ENCODE assay signal across 11 cellular contexts in the genomic region with DNA sequence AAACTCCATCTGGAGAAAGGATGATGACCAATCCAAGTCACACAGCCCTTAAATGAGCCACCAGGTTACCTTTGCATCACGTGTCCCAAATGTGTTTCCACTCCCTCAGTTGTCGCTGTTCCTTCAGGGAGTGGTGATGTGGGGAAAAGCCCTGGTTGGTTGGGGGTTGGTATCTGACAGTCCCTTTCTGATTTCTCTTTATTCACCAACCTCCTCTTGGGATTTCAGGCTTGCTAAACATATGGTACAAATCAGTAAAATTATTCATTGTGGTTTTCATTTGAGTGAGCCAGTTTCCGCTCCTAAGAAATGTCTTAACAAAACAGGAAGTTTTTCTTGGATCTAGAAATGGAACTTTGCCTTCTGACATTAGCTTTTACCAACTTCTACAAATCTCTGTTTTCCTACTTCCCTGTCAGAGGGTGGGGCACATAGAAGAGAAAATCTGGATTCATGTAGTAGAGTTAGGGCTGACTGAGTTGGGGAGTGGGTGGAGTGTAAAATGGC. TPM values are rescaled to one million over a fixed set of nuclear protein-coding genes. Genes with fewer than 3 reads are reported as not detected.
DNase-seq lines count a peak whose midpoint lies in the region; ATAC-seq and TF ChIP-seq lines count a peak whose summit lies in the region.
"Had no signal": no experiment of that assay in that cellular context is flagged by ENCODE, and none has a peak within 500 bp of the region (broad histone marks: within the 10 kb centered on the region; RNA-seq: fewer than 3 reads in every experiment).

No MANE protein-coding gene starts in this region.

- ATAC-seq in activated naive CD4-positive, alpha-beta T cell treated with anti-CD3 and anti-CD28 coated beads, Interleukin-2, amount 50 U/mL, for 72 hours, result peak; percentile 34 to 95
- peak; percentile 46 for ATAC-seq in mucosa of descending colon
- no peak for ATAC-seq in GM21515 (IDR thresholded peaks at IDR 0.05; ENCODE audit: unreplicated experiment)

- no peaks in the 10 kb centered on the region for H3K4me1 Mint-ChIP-seq in activated naive CD4-positive, alpha-beta T cell treated with anti-CD3 and anti-CD28 coated beads, Interleukin-2, amount 10 ng/mL, durations not matched to agents 7 days and 5 days

- no peaks in the 10 kb centered on the region for H3K27me3 Mint-ChIP-seq in activated naive CD4-positive, alpha-beta T cell treated with anti-CD3 and anti-CD28 coated beads, Interleukin-2, amount 10 ng/mL, durations not matched to agents 7 days and 5 days
- H3K27me3 Mint-ChIP-seq: CD8-positive, alpha-beta memory T cell had no signal

- intact Hi-C loops in mucosa of descending colon (cut with DNase I, micrococcal nuclease), result loop anchor here in 1 of 2 donors (5.0 kb wide), 1 partner anchor 42 kb away; no protein-coding TSS in a partner anchor
- intact Hi-C loops in uterus (cut with DNase I; ENCODE audit: low total_unique reads), result no loop called here

- H3K27me3 ChIP-seq in uterus, result no peaks in the 10 kb centered on the region

- DNase-seq in activated naive CD4-positive, alpha-beta T cell treated with anti-CD3 and anti-CD28 coated beads, Interleukin-2, amount 50 U/mL, for 72 hours (ENCODE audit: low spot score in 2 of 2), result peak in 1 of 2 donors; percentile 61
- DNase-seq in activated naive CD4-positive, alpha-beta T cell treated with anti-CD3 and anti-CD28 coated beads, Interleukin-2, amount 10 ng/mL, durations not matched to agents 7 days and 5 days, result no peak
- DNase-seq in dedifferentiated amniotic fluid mesenchymal stem cell (ENCODE audit: extremely low spot score), result peak; percentile 88
- no peak for DNase-seq in mucosa of descending colon
- DNase-seq in uterus, result no peak
- DNase-seq in activated CD4-positive, alpha-beta T cell treated with anti-CD3 and anti-CD28 coated beads for 1 hour, result no peak
- DNase-seq in effector CD8-positive, alpha-beta T cell (lab: John Stamatoyannopoulos, UW), result no peak
- DNase-seq: CD8-positive, alpha-beta memory T cell; PC-9 had no signal

- H3K36me3 ChIP-seq in mucosa of descending colon (ENCODE audit: low read depth), result no peaks in the 10 kb centered on the region
- H3K36me3 ChIP-seq in uterus, result no peaks in the 10 kb centered on the region

- H3K4me3 Mint-ChIP-seq in activated naive CD4-positive, alpha-beta T cell treated with anti-CD3 and anti-CD28 coated beads, Interleukin-2, amount 10 ng/mL, durations not matched to agents 7 days and 5 days, result no peak overlapping the region
- H3K4me3 Mint-ChIP-seq: CD8-positive, alpha-beta memory T cell had no signal

- no peak for TF ChIP-seq POLR2A in uterus (IDR thresholded peaks at IDR 0.05)

- CTCF ChIA-PET in activated naive CD4-positive, alpha-beta T cell treated with anti-CD3 and anti-CD28 coated beads, Interleukin-2, amount 10 ng/mL, durations not matched to agents 7 days and 5 days (lab: Charles Lee), result interaction anchor here (0.6 to 1.7 kb wide), 2 partner anchors 48 to 52 kb away, joined by 3 to 4 read pairs; no protein-coding TSS in a partner anchor

- H3K27ac Mint-ChIP-seq in activated naive CD4-positive, alpha-beta T cell treated with anti-CD3 and anti-CD28 coated beads, Interleukin-2, amount 50 U/mL, for 72 hours, result peak overlapping the region in 1 of 2 donors; percentile 75
- H3K27ac Mint-ChIP-seq in activated naive CD4-positive, alpha-beta T cell treated with anti-CD3 and anti-CD28 coated beads, Interleukin-2, amount 10 ng/mL, durations not matched to agents 7 days and 5 days, result no peak overlapping the region

- TF ChIP-seq CTCF in mucosa of descending colon (IDR thresholded peaks at IDR 0.05) (no peak), uterus (IDR thresholded peaks at IDR 0.05) (no peak)

- H3K9me3 Mint-ChIP-seq in activated naive CD4-positive, alpha-beta T cell treated with anti-CD3 and anti-CD28 coated beads, Interleukin-2, amount 50 U/mL, for 72 hours, result no peaks in the 10 kb centered on the region
- H3K9me3 Mint-ChIP-seq in activated naive CD4-positive, alpha-beta T cell treated with anti-CD3 and anti-CD28 coated beads, Interleukin-2, amount 10 ng/mL, durations not matched to agents 7 days and 5 days, result no peaks in the 10 kb centered on the region
- H3K9me3 Mint-ChIP-seq: CD8-positive, alpha-beta memory T cell had no signal

- H3K4me1 ChIP-seq in mucosa of descending colon (ENCODE audit: low read depth) (peaks cover 76% of the 10 kb centered on the region), uterus (peaks cover 0 to 13% of the 10 kb centered on the region in 2 donors)

- H3K4me3 ChIP-seq in mucosa of descending colon (no peak overlapping the region), uterus (no peak overlapping the region)
- H3K4me3 ChIP-seq: PC-9 had no signal

- no peaks in the 10 kb centered on the region for H3K9me3 ChIP-seq in mucosa of descending colon
- H3K9me3 ChIP-seq in uterus, result no peaks in the 10 kb centered on the region

- peak overlapping the region; percentile 40 to 69 for H3K27ac ChIP-seq in uterus
- H3K27ac ChIP-seq: HL-60, PC-9 had no signal

- peaks cover 0 to 16% of the 10 kb centered on the region in 2 donors for H3K36me3 Mint-ChIP-seq in activated naive CD4-positive, alpha-beta T cell treated with anti-CD3 and anti-CD28 coated beads, Interleukin-2, amount 50 U/mL, for 72 hours
- no peaks in the 10 kb centered on the region for H3K36me3 Mint-ChIP-seq in activated naive CD4-positive, alpha-beta T cell treated with anti-CD3 and anti-CD28 coated beads, Interleukin-2, amount 10 ng/mL, durations not matched to agents 7 days and 5 days

RNA-seq across cellular contexts. Expression of a gene that starts 40.0 kb away (rescaled TPM):
- total RNA-seq in activated naive CD4-positive, alpha-beta T cell treated with anti-CD3 and anti-CD28 coated beads, Interleukin-2, amount 50 U/mL, for 72 hours, result 100 to 1,000 TPM; 105 to 122 TPM
- 100 to 1,000 TPM; 115 to 135 (median 132) TPM for total RNA-seq in mucosa of descending colon
- 100 to 1,000 TPM in 3 of 4 donors, 10 to 100 TPM in 1; 61.5 to 208 (median 148) TPM for total RNA-seq in uterus
